10 cellular contexts compared by ENCODE assay signal in genomic region chr17:44587339-44587738, GRCh38. TPM values are rescaled to one million over a fixed set of nuclear protein-coding genes. Genes with fewer than 3 reads are reported as not detected.
DNase-seq lines count a peak whose midpoint lies in the region; ATAC-seq and TF ChIP-seq lines count a peak whose summit lies in the region.
"Had no signal": no experiment of that assay in that cellular context is flagged by ENCODE, and none has a peak within 500 bp of the region (broad histone marks: within the 10 kb centered on the region; RNA-seq: fewer than 3 reads in every experiment).

No MANE protein-coding gene starts in this region.

- no peaks in the 10 kb centered on the region for H3K27me3 ChIP-seq in BJ (ENCODE audit: control insufficient read depth, insufficient read depth, low read length)
- H3K27me3 ChIP-seq in endodermal cell (ENCODE audit: control insufficient read depth, insufficient read depth, low read length, poor library complexity, severe bottlenecking): no peaks in the 10 kb centered on the region

- H3K36me3 Mint-ChIP-seq in endodermal cell (ENCODE audit: low read depth): no peaks in the 10 kb centered on the region

- peak overlapping the region; percentile 83 for H3K27ac Mint-ChIP-seq in endodermal cell

- CTCF ChIA-PET in BJ (lab: Yijun Ruan, JAX): interaction anchor here (0.8 to 1.4 kb wide), 3 partner anchors 12 to 53 kb away, joined by 4 to 6 read pairs (median 4); no protein-coding TSS in a partner anchor

- no peaks in the 10 kb centered on the region for H3K36me3 ChIP-seq in BJ (ENCODE audit: control insufficient read depth, insufficient read depth, low read length)
- no peaks in the 10 kb centered on the region for H3K36me3 ChIP-seq in endodermal cell (ENCODE audit: control insufficient read depth, insufficient read depth, low read length)
- no peaks in the 10 kb centered on the region for H3K36me3 ChIP-seq in mucosa of descending colon (ENCODE audit: low read depth)

- POLR2A ChIA-PET in BJ (lab: Charles Lee): interaction anchor here (0.5 to 0.7 kb wide), 2 partner anchors 30 to 369 kb away, joined by 3 read pairs; partner anchors contain the start of gene FZD2

- H3K4me3 ChIP-seq in BJ (ENCODE audit: low read depth, low read length) (no peak overlapping the region), endodermal cell (ENCODE audit: low read length) (no peak overlapping the region), mucosa of descending colon (no peak overlapping the region)

- no peaks in the 10 kb centered on the region for H3K9me3 Mint-ChIP-seq in endodermal cell

- no peak overlapping the region for H3K4me3 Mint-ChIP-seq in endodermal cell

- DNase-seq in BJ (ENCODE audit: low read depth) (peak; percentile 85), NCI-H460 (ENCODE audit: extremely low read depth, low read depth) (peak; percentile 38), endodermal cell (peak; percentile 93), mucosa of descending colon (no peak), NCI-H2081 (lab: John Stamatoyannopoulos, UW) (no peak)
- DNase-seq in activated CD4-positive, CD25-positive, alpha-beta regulatory T cell (lab: John Stamatoyannopoulos, UW): no peak
- DNase-seq: DMS153, NCI-H526 treated with DMSO at 0.1 percent for 48 hours had no signal

- no peaks in the 10 kb centered on the region for H3K9me3 ChIP-seq in endodermal cell (ENCODE audit: control insufficient read depth, low read length)
- H3K9me3 ChIP-seq in mucosa of descending colon: no peaks in the 10 kb centered on the region

- H3K4me1 ChIP-seq in endodermal cell (ENCODE audit: control insufficient read depth, insufficient read depth, low read length) (peaks cover 11% of the 10 kb centered on the region), mucosa of descending colon (ENCODE audit: low read depth) (no peaks in the 10 kb centered on the region)

- ATAC-seq in mucosa of descending colon: peak; percentile 49
- ATAC-seq in GM18868 (IDR thresholded peaks at IDR 0.05; ENCODE audit: unreplicated experiment): no peak
- ATAC-seq in GM21717 (IDR thresholded peaks at IDR 0.05; ENCODE audit: unreplicated experiment): no peak

- TF ChIP-seq CTCF in BJ (IDR thresholded peaks at IDR 0.05; ENCODE audit: insufficient read depth, low read depth, low read length) (no peak), endodermal cell (conservative IDR thresholded peaks at IDR 0.05) (no peak), mucosa of descending colon (IDR thresholded peaks at IDR 0.05) (no peak)

- WGBS in endodermal cell (ENCODE audit: insufficient coverage in 1 of 2, insufficient read length in 1 of 2), 2 experiments: 40 to 45% methylated on average over 1 to 2 of the region's 2 CpGs

- H3K4me1 Mint-ChIP-seq in endodermal cell: peaks cover 33% of the 10 kb centered on the region

- peak overlapping the region; percentile 49 for H3K9ac ChIP-seq in endodermal cell (ENCODE audit: extremely low read depth, low read length, poor library complexity, severe bottlenecking)

- no peaks in the 10 kb centered on the region for H3K27me3 Mint-ChIP-seq in endodermal cell (ENCODE audit: insufficient read depth)

- intact Hi-C loops in mucosa of descending colon (cut with DNase I, micrococcal nuclease): no loop called here

- H3K27ac ChIP-seq in endodermal cell (ENCODE audit: low read depth, low read length): peak overlapping the region; percentile 90

RNA-seq across cellular contexts. Expression of gene FZD2, which starts 30.1 kb away (rescaled TPM):
- polyA plus RNA-seq in BJ (2011; rRNA removed): 57.1 and 93.1 TPM in 2 replicates
- 95.2 and 116 TPM in 2 replicates for polyA minus RNA-seq in BJ (2011; rRNA and poly(A)+ RNA removed)
- 1.7 and 2.0 TPM in 2 replicates for total RNA-seq in NCI-H460 (2014; rRNA removed; shearing (Covaris generic))
- polyA plus RNA-seq in NCI-H460 (2014; cell fraction: nucleus; rRNA removed): 2.0 and 6.1 TPM in 2 replicates
- total RNA-seq in endodermal cell (10 to 100 TPM; 20.6 to 21.9 TPM), mucosa of descending colon (1 to 10 TPM in 2 of 3 donors, under 1 TPM in 1; 0.58 to 3.0 (median 1.5) TPM)
- 65.2 TPM for polyA plus RNA-seq in endodermal cell (2013, experiment 1 of 2)
- polyA plus RNA-seq in endodermal cell (2013, experiment 2 of 2): 64.6 TPM

Comparison
In these comparisons a context has a peak if more than half of its experiments do, and no peak if none do; other contexts are left out.
1. DNase-seq: peak in BJ (single experiment), NCI-H460 (single experiment) and endodermal cell (single experiment); none in mucosa of descending colon (0 of 3), activated CD4-positive, CD25-positive, alpha-beta regulatory T cell (0 of 4) and NCI-H2081 (0 of 2).